ENCODE assay signal across 8 cellular contexts in genomic region chr1:48776400-48777218, GRCh38. TPM values are rescaled to one million over a fixed set of nuclear protein-coding genes. Genes with fewer than 3 reads are reported as not detected.
A peak's percentile ranks its signal among the peaks of the same experiment; 100 is the strongest.
DNase-seq lines count a peak whose midpoint lies in the region; ATAC-seq and TF ChIP-seq lines count a peak whose summit lies in the region.

BEND5 (minus strand) TSS chr1:48776891; CDS start chr1:48776831, 60 bp downstream.

- H3K27ac Mint-ChIP-seq in natural killer cell treated with Interleukin-12 subunit alpha and Interleukin-12 subunit beta and Interleukin-15 and Interleukin-18, amount 100 ng/mL, for 72 hours = peak within 1 kb of the TSS; percentile 6 to 58
- peak within 1 kb of the TSS; percentile 93 for H3K27ac Mint-ChIP-seq in stimulated activated naive B cell treated with anti-CD40 and anti-IgM and Interleukin-4, amounts not matched to agents 10 μg/mL and 1 μg/mL and 100 μg/mL, for 72 hours

- peak within 1 kb of the TSS; percentile 53 for H3K4me3 ChIP-seq in fibroblast of pulmonary artery (replicated peaks; ENCODE audit: low read depth, low read length)

- peaks cover 8 to 22% of the 10 kb centered on the region in 2 donors for H3K27me3 Mint-ChIP-seq in natural killer cell treated with Interleukin-12 subunit alpha and Interleukin-12 subunit beta and Interleukin-15 and Interleukin-18, amount 100 ng/mL, for 72 hours
- H3K27me3 Mint-ChIP-seq in stimulated activated naive B cell treated with anti-CD40 and anti-IgM and Interleukin-4, amounts not matched to agents 10 μg/mL and 1 μg/mL and 100 μg/mL, for 72 hours = no peaks in the 10 kb centered on the region

- peaks cover 11 to 12% of the 10 kb centered on the region in 2 donors for H3K4me1 Mint-ChIP-seq in natural killer cell treated with Interleukin-12 subunit alpha and Interleukin-12 subunit beta and Interleukin-15 and Interleukin-18, amount 100 ng/mL, for 72 hours (ENCODE audit: low read depth in 2 of 2)
- H3K4me1 Mint-ChIP-seq in stimulated activated naive B cell treated with anti-CD40 and anti-IgM and Interleukin-4, amounts not matched to agents 10 μg/mL and 1 μg/mL and 100 μg/mL, for 72 hours = peaks cover 49 to 60% of the 10 kb centered on the region in 2 donors

- H3K9me3 Mint-ChIP-seq in natural killer cell treated with Interleukin-12 subunit alpha and Interleukin-12 subunit beta and Interleukin-15 and Interleukin-18, amount 100 ng/mL, for 72 hours = no peaks in the 10 kb centered on the region
- no peaks in the 10 kb centered on the region for H3K9me3 Mint-ChIP-seq in stimulated activated naive B cell treated with anti-CD40 and anti-IgM and Interleukin-4, amounts not matched to agents 10 μg/mL and 1 μg/mL and 100 μg/mL, for 72 hours

- H3K36me3 Mint-ChIP-seq in natural killer cell treated with Interleukin-12 subunit alpha and Interleukin-12 subunit beta and Interleukin-15 and Interleukin-18, amount 100 ng/mL, for 72 hours = peaks cover 5% of the 10 kb centered on the region
- peaks cover 10 to 28% of the 10 kb centered on the region in 2 donors for H3K36me3 Mint-ChIP-seq in stimulated activated naive B cell treated with anti-CD40 and anti-IgM and Interleukin-4, amounts not matched to agents 10 μg/mL and 1 μg/mL and 100 μg/mL, for 72 hours

- DNase-seq in NCI-H2227 (lab: John Stamatoyannopoulos, UW; ENCODE audit: unreplicated experiment) (peak; percentile 87), activated T-cell treated with anti-CD3 and anti-CD28 coated beads for 1 hour (ENCODE audit: low read depth) (peak; percentile 42), fibroblast of pulmonary artery (ENCODE audit: low read depth) (peak; percentile 32)
- DNase-seq in natural killer cell treated with Interleukin-12 subunit alpha and Interleukin-12 subunit beta and Interleukin-15 and Interleukin-18, amount 100 ng/mL, for 72 hours (ENCODE audit: low spot score) = peak; percentile 61
- DNase-seq in stimulated activated naive B cell treated with anti-CD40 and anti-IgM and Interleukin-4, amounts not matched to agents 10 μg/mL and 1 μg/mL and 100 μg/mL, for 72 hours = peak; percentile 62

- peak; percentile 29 for ATAC-seq in GM21423 (IDR thresholded peaks at IDR 0.05; ENCODE audit: unreplicated experiment)
- peak; percentile 57 to 75 for ATAC-seq in natural killer cell treated with Interleukin-12 subunit alpha and Interleukin-12 subunit beta and Interleukin-15 and Interleukin-18, amount 100 ng/mL, for 72 hours
- ATAC-seq in stimulated activated naive B cell treated with anti-CD40 and anti-IgM and Interleukin-4, amounts not matched to agents 10 μg/mL and 1 μg/mL and 100 μg/mL, for 72 hours (replicated peaks) = peak; percentile 72 to 79
- no peak for ATAC-seq in GM21723 (IDR thresholded peaks at IDR 0.05; ENCODE audit: unreplicated experiment)
- no peak for ATAC-seq in HG03280 (IDR thresholded peaks at IDR 0.05; ENCODE audit: unreplicated experiment)

- no peak for TF ChIP-seq CTCF in fibroblast of pulmonary artery (IDR thresholded peaks at IDR 0.05; ENCODE audit: low read length, missing control alignments)

- H3K4me3 Mint-ChIP-seq in natural killer cell treated with Interleukin-12 subunit alpha and Interleukin-12 subunit beta and Interleukin-15 and Interleukin-18, amount 100 ng/mL, for 72 hours = peak within 1 kb of the TSS; percentile 81
- H3K4me3 Mint-ChIP-seq in stimulated activated naive B cell treated with anti-CD40 and anti-IgM and Interleukin-4, amounts not matched to agents 10 μg/mL and 1 μg/mL and 100 μg/mL, for 72 hours = peak within 1 kb of the TSS; percentile 91 to 94

RNA-seq across cellular contexts. Expression of gene BEND5, which starts in this region (rescaled TPM):
- total RNA-seq in natural killer cell treated with Interleukin-12 subunit alpha and Interleukin-12 subunit beta and Interleukin-15 and Interleukin-18, amount 100 ng/mL, for 72 hours = 1 to 10 TPM in 1 of 2 donors, under 1 TPM in 1; 0.95 to 3.7 TPM

Comparison
In these comparisons a context has a peak if more than half of its experiments do, and no peak if none do; other contexts are left out.
1. ATAC-seq: peak in GM21423 (single experiment), natural killer cell treated with Interleukin-12 subunit alpha and Interleukin-12 subunit beta and Interleukin-15 and Interleukin-18, amount 100 ng/mL, for 72 hours (2 of 2) and stimulated activated naive B cell treated with anti-CD40 and anti-IgM and Interleukin-4, amounts not matched to agents 10 μg/mL and 1 μg/mL and 100 μg/mL, for 72 hours (2 of 2); none in GM21723 (single experiment) and HG03280 (single experiment).
2. DNase-seq: peak in every context shown above with its lines; median percentile 87 in NCI-H2227; 62 in stimulated activated naive B cell treated with anti-CD40 and anti-IgM and Interleukin-4, amounts not matched to agents 10 μg/mL and 1 μg/mL and 100 μg/mL, for 72 hours; 61 in natural killer cell treated with Interleukin-12 subunit alpha and Interleukin-12 subunit beta and Interleukin-15 and Interleukin-18, amount 100 ng/mL, for 72 hours; 42 in activated T-cell treated with anti-CD3 and anti-CD28 coated beads for 1 hour; 32 in fibroblast of pulmonary artery.